In genomic region chr1:5643360-5644090, GRCh38 we compare ENCODE assay signal across 21 cellular contexts.
"Had no signal": no experiment of that assay in that cellular context is flagged by ENCODE, and none has a peak within 500 bp of the region (broad histone marks: within the 10 kb centered on the region; RNA-seq: fewer than 3 reads in every experiment).

No MANE protein-coding gene starts in this region.

- H3K36me3 Mint-ChIP-seq: activated naive CD4-positive, alpha-beta T cell treated with anti-CD3 and anti-CD28 coated beads, Interleukin-2, amount 50 U/mL, for 72 hours had no signal

- H3K4me2 ChIP-seq: SK-N-SH had no signal

- H3K27me3 ChIP-seq: ascending aorta, brain microvascular endothelial cell, upper lobe of left lung had no signal

- H3K4me3 Mint-ChIP-seq: activated T-helper 17 cell treated with anti-CD3 and anti-CD28 coated beads, Interleukin-2, amount 50 U/mL, for 72 hours had no signal

- H3K4me1 ChIP-seq: ascending aorta, left ventricle myocardium inferior, spleen, upper lobe of left lung had no signal

- H3K4me3 ChIP-seq: ascending aorta, left ventricle myocardium inferior, spleen, upper lobe of left lung had no signal

- H3K9ac ChIP-seq: SK-N-SH had no signal

- H3K4me1 Mint-ChIP-seq: activated T-helper 17 cell treated with anti-CD3 and anti-CD28 coated beads, Interleukin-2, amount 50 U/mL, for 72 hours had no signal

- H3K27ac ChIP-seq: ascending aorta, brain microvascular endothelial cell, left ventricle myocardium inferior, spleen, upper lobe of left lung, VCaP had no signal

- DNase-seq: activated CD4-positive, alpha-beta T cell treated with anti-CD3 and anti-CD28 coated beads for 1 hour; brain microvascular endothelial cell; central memory CD4-positive, alpha-beta T cell; effector memory CD4-positive, alpha-beta T cell; foreskin melanocyte; left ventricle myocardium inferior; mammary epithelial cell; occipital lobe; retina; SK-N-SH; spleen; stimulated activated CD4-positive, alpha-beta T cell treated with anti-CD3 and anti-CD28 coated beads, Interleukin-4, amount 100 ng/mL, for 24 hours; stimulated activated naive CD4-positive, alpha-beta T cell treated with Interleukin-2 at 50 U/mL for 16 hours had no signal

- H3K36me3 ChIP-seq: ascending aorta, brain microvascular endothelial cell, left ventricle myocardium inferior, spleen, upper lobe of left lung had no signal

- H3K27ac Mint-ChIP-seq: activated naive CD4-positive, alpha-beta T cell treated with anti-CD3 and anti-CD28 coated beads, Interleukin-2, amount 50 U/mL, for 72 hours; activated T-helper 17 cell treated with anti-CD3 and anti-CD28 coated beads, Interleukin-2, amount 50 U/mL, for 72 hours; progenitor cell of endocrine pancreas had no signal

- FAIRE-seq: endothelial cell of umbilical vein had no signal

- ATAC-seq: activated naive CD4-positive, alpha-beta T cell treated with anti-CD3 and anti-CD28 coated beads, Interleukin-2, amount 50 U/mL, for 72 hours; activated T-helper 17 cell treated with anti-CD3 and anti-CD28 coated beads, Interleukin-2, amount 50 U/mL, for 72 hours; esophagus mucosa had no signal

- H3K9me3 ChIP-seq: ascending aorta, SK-N-SH had no signal
